Comparison of ENCODE assay signal across 19 cellular contexts in genomic region chr12:67854351-67854750, GRCh38.
"Had no signal": no experiment of that assay in that cellular context is flagged by ENCODE, and none has a peak within 500 bp of the region (broad histone marks: within the 10 kb centered on the region; RNA-seq: fewer than 3 reads in every experiment).

No MANE protein-coding gene starts in this region.

- H3K4me3 ChIP-seq: ascending aorta, cardiac muscle cell had no signal

- H3K27me3 ChIP-seq: ascending aorta, cardiac muscle cell had no signal

- H3K27ac ChIP-seq: ascending aorta, cardiac muscle cell, VCaP had no signal

- H3K36me3 ChIP-seq: ascending aorta, cardiac muscle cell had no signal

- H3K4me1 ChIP-seq: ascending aorta had no signal

- DNase-seq: activated CD4-positive, alpha-beta memory T cell treated with anti-CD3 and anti-CD28 coated beads for 36 hours; activated CD4-positive, alpha-beta T cell treated with anti-CD3 and anti-CD28 coated beads, Interleukin-2, amount 10 ng/mL, durations not matched to agents 7 days and 5 days; activated CD4-positive, CD25-positive, alpha-beta regulatory T cell; activated CD8-positive, alpha-beta memory T cell treated with anti-CD3 and anti-CD28 coated beads for 24 hours; activated naive CD4-positive, alpha-beta T cell treated with anti-CD3 and anti-CD28 coated beads, Interleukin-2, amount 50 U/mL, for 16 hours; amniotic stem cell; KG1; NCI-H1048; NCI-H146; NCI-H187 treated with DMSO at 0.1 percent for 48 hours; NCI-H2081 treated with DMSO at 0.1 percent for 48 hours; NCI-H2227 treated with DMSO at 0.1 percent for 48 hours; NCI-H526; NCI-H774; SIG-M5; T-helper 1 cell had no signal

- H3K9me3 ChIP-seq: ascending aorta had no signal
